ENCODE assay signal across 16 cellular contexts in genomic region chr20:63958964-63959698, GRCh38.
"Had no signal": no experiment of that assay in that cellular context is flagged by ENCODE, and none has a peak within 500 bp of the region (broad histone marks: within the 10 kb centered on the region; RNA-seq: fewer than 3 reads in every experiment).

No MANE protein-coding gene starts in this region.

- H3K4me3 ChIP-seq: lower lobe of right lung, skin epidermis, testis, upper lobe of right lung had no signal

- H3K4me3 Mint-ChIP-seq: brain had no signal

- H3K36me3 Mint-ChIP-seq: naive B cell had no signal

- DNase-seq: activated CD4-positive, alpha-beta T cell treated with anti-CD3 and anti-CD28 coated beads for 4 hours; activated CD8-positive, alpha-beta memory T cell treated with anti-CD3 and anti-CD28 coated beads for 24 hours; activated naive CD4-positive, alpha-beta T cell treated with anti-CD3 and anti-CD28 coated beads, Interleukin-2, amount 50 U/mL, for 16 hours; hypothalamus; left cardiac atrium; lower lobe of right lung; naive B cell; posterior cingulate gyrus; stimulated activated CD4-positive, alpha-beta T cell treated with anti-CD3 and anti-CD28 coated beads, Interleukin-4, amount 100 ng/mL, for 4 hours; stimulated activated naive CD8-positive, alpha-beta T cell treated with anti-CD3 and anti-CD28 coated beads, Interleukin-15, amount 100 ng/mL, for 72 hours; T-helper 9 cell; testis; upper lobe of right lung had no signal

- H3K27me3 Mint-ChIP-seq: naive B cell; stimulated activated naive CD8-positive, alpha-beta T cell treated with anti-CD3 and anti-CD28 coated beads, Interleukin-15, amount 100 ng/mL, for 72 hours had no signal

- H3K9me3 Mint-ChIP-seq: activated T-helper 2 cell treated with anti-CD3 and anti-CD28 coated beads, Interferon-gamma antibody, Interleukin-2, Interleukin-4, amounts not matched to agents 10 μg/mL and 5 μg/mL and 100 μg/mL, durations not matched to agents 14 hours and 24 hours and 36 hours; stimulated activated naive CD8-positive, alpha-beta T cell treated with anti-CD3 and anti-CD28 coated beads, Interleukin-15, amount 100 ng/mL, for 72 hours had no signal

- H3K9me3 ChIP-seq: lower lobe of right lung, testis, upper lobe of right lung had no signal

- H3K27ac ChIP-seq: lower lobe of right lung, testis, upper lobe of right lung had no signal

- ATAC-seq: left cardiac atrium; lower lobe of right lung; stimulated activated naive CD8-positive, alpha-beta T cell treated with anti-CD3 and anti-CD28 coated beads, Interleukin-15, amount 100 ng/mL, for 72 hours; upper lobe of right lung had no signal

- H3K27me3 ChIP-seq: testis, upper lobe of right lung had no signal
